In the genomic region with DNA sequence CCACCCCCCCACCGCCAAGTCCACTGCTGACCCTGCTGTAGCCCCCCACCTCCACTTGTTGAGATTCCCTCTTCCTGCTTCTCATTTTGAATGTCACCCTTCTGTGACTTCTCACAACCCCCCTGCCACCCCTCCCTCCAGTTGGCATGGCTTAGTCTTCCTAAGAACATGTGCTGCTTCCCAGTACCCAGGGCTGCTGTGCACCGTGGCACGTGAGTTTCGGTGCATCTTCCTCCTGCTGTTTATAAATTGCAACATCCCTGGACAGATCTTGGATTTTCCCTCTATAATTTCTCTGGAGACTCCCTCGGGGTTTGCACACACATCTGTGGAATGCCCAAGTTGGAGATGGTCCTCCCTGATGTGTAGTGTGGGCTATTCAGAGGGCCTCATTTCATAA, we compare ENCODE assay signal across 18 cellular contexts.
DNase-seq lines count a peak whose midpoint lies in the region; ATAC-seq and TF ChIP-seq lines count a peak whose summit lies in the region.
"Had no signal": no experiment of that assay in that cellular context is flagged by ENCODE, and none has a peak within 500 bp of the region (broad histone marks: within the 10 kb centered on the region; RNA-seq: fewer than 3 reads in every experiment).

No MANE protein-coding gene starts in this region.

- peak overlapping the region; percentile 16; the same call in 1 of the 2 replicates for H3K9ac ChIP-seq in DND-41 (ENCODE audit: low read depth, low read length)

- peaks cover 88% of the 10 kb centered on the region for H3K79me2 ChIP-seq in DND-41 (ENCODE audit: insufficient read depth, low read length)

- H3K4me1 ChIP-seq in DND-41 (ENCODE audit: insufficient read depth, low read length) (peaks cover 90% of the 10 kb centered on the region), neutrophil (ENCODE audit: control insufficient read depth in 1 of 2, insufficient read depth in 1 of 2, low read depth in 1 of 2, low read length in 1 of 2) (peaks cover 94 to 97% of the 10 kb centered on the region in 2 experiments)
- H3K4me1 ChIP-seq: upper lobe of right lung had no signal

- no peaks in the 10 kb centered on the region for H3K27me3 Mint-ChIP-seq in activated naive CD8-positive, alpha-beta T cell

- no peaks in the 10 kb centered on the region for H4K20me1 ChIP-seq in DND-41 (ENCODE audit: insufficient read depth, low read length)

- no peak overlapping the region for H2AFZ ChIP-seq in DND-41 (ENCODE audit: low read depth, low read length)

- H3K27ac Mint-ChIP-seq in activated naive CD8-positive, alpha-beta T cell = peak overlapping the region; percentile 100

- peaks cover 40% of the 10 kb centered on the region for H3K36me3 Mint-ChIP-seq in activated naive CD8-positive, alpha-beta T cell

- H3K27ac ChIP-seq in DND-41 (ENCODE audit: low read length) = peak overlapping the region; percentile 95
- H3K27ac ChIP-seq in neutrophil = peak overlapping the region; percentile 88
- H3K27ac ChIP-seq: C4-2B, SK-N-MC had no signal

- H3K4me1 Mint-ChIP-seq in activated naive CD8-positive, alpha-beta T cell (ENCODE audit: low read depth) = peaks cover 95% of the 10 kb centered on the region

- H3K4me2 ChIP-seq in DND-41 (ENCODE audit: insufficient read depth, low read length) = no peak overlapping the region
- H3K4me2 ChIP-seq: smooth muscle cell had no signal

- H3K36me3 ChIP-seq in DND-41 (ENCODE audit: insufficient read depth, low read length) (peaks cover 69% of the 10 kb centered on the region), neutrophil (peaks cover 42% of the 10 kb centered on the region)
- H3K36me3 ChIP-seq: upper lobe of right lung had no signal

- TF ChIP-seq CTCF in DND-41 (IDR thresholded peaks at IDR 0.05; ENCODE audit: borderline replicate concordance, extremely low read depth, low read length, poor library complexity, severe bottlenecking) (no peak), neutrophil (IDR thresholded peaks at IDR 0.05) (no peak)

- H3K4me3 Mint-ChIP-seq in activated naive CD8-positive, alpha-beta T cell = peak overlapping the region; percentile 77

- ATAC-seq in DND-41 (ENCODE audit: insufficient read depth, low read depth) (no peak), HG02938 (IDR thresholded peaks at IDR 0.05; ENCODE audit: unreplicated experiment) (no peak)
- ATAC-seq: HCT116, Panc1 had no signal

- H3K9me3 ChIP-seq in DND-41 (ENCODE audit: insufficient read depth, low read length, severe bottlenecking) (no peaks in the 10 kb centered on the region), neutrophil (no peaks in the 10 kb centered on the region)
- H3K9me3 ChIP-seq: heart right ventricle, lower lobe of right lung, upper lobe of right lung had no signal

- no peaks in the 10 kb centered on the region for H3K9me3 Mint-ChIP-seq in activated naive CD8-positive, alpha-beta T cell (ENCODE audit: low read depth)

- H3K27me3 ChIP-seq in DND-41 (ENCODE audit: insufficient read depth, low read length, poor library complexity) (no peaks in the 10 kb centered on the region), neutrophil (no peaks in the 10 kb centered on the region)
- H3K27me3 ChIP-seq: upper lobe of right lung had no signal

- peak; percentile 15 for DNase-seq in activated CD4-positive, alpha-beta T cell treated with anti-CD3 and anti-CD28 coated beads for 48 hours
- DNase-seq in activated CD4-positive, alpha-beta T cell treated with anti-CD3 and anti-CD28 coated beads, Interleukin-2, amount 50 U/mL, for 4 hours = no peak
- DNase-seq in DND-41 (no peak), ecto neural progenitor cell (ENCODE audit: low spot score) (no peak), DMS53 (lab: John Stamatoyannopoulos, UW) (no peak)
- DNase-seq: central memory CD4-positive, alpha-beta T cell; heart right ventricle; NCI-H1417 treated with DMSO at 0.1 percent for 48 hours had no signal

- no peak overlapping the region for H3K4me3 ChIP-seq in DND-41 (ENCODE audit: low read depth in 1 of 2, low read length in 2 of 2)
- no peak overlapping the region for H3K4me3 ChIP-seq in neutrophil (ENCODE audit: low read depth in 1 of 2, low read length in 1 of 2)
- H3K4me3 ChIP-seq: heart right ventricle, lower lobe of right lung, SK-N-MC, smooth muscle cell, upper lobe of right lung had no signal
